ENCODE assay signal across 7 cellular contexts in genomic region chr15:74906193-74906449, GRCh38. TPM values are rescaled to one million over a fixed set of nuclear protein-coding genes. Genes with fewer than 3 reads are reported as not detected.
A peak's percentile ranks its signal among the peaks of the same experiment; 100 is the strongest.
DNase-seq lines count a peak whose midpoint lies in the region; ATAC-seq and TF ChIP-seq lines count a peak whose summit lies in the region.

No MANE protein-coding gene starts in this region.

- H3K27ac ChIP-seq in WERI-Rb-1 (peak overlapping the region; percentile 99), uterus (peak overlapping the region; percentile 73 to 90)

- H3K4me3 ChIP-seq in WERI-Rb-1 (ENCODE audit: low read depth, low read length): peak overlapping the region; percentile 78
- peak overlapping the region; percentile 78 for H3K4me3 ChIP-seq in epithelial cell of esophagus (ENCODE audit: low read length)
- H3K4me3 ChIP-seq in uterus: peak overlapping the region; percentile 59 to 70

- H3K36me3 Mint-ChIP-seq in naive B cell: peaks cover 0 to 5% of the 10 kb centered on the region in 2 donors

- peaks cover 51% of the 10 kb centered on the region for H3K36me3 ChIP-seq in WERI-Rb-1
- no peaks in the 10 kb centered on the region for H3K36me3 ChIP-seq in uterus

- H3K27me3 Mint-ChIP-seq in naive B cell: no peaks in the 10 kb centered on the region

- intact Hi-C loops in uterus (cut with DNase I; ENCODE audit: low total_unique reads): no loop called here

- peak overlapping the region in 2 of 6 donors; percentile 72 to 92 for H3K27ac Mint-ChIP-seq in naive B cell

- H3K9me3 ChIP-seq in WERI-Rb-1 (ENCODE audit: severe bottlenecking) (no peaks in the 10 kb centered on the region), uterus (no peaks in the 10 kb centered on the region)

- ATAC-seq in GM18909 (IDR thresholded peaks at IDR 0.05; ENCODE audit: poor library complexity, unreplicated experiment) (peak; percentile 11), HG02938 (IDR thresholded peaks at IDR 0.05; ENCODE audit: unreplicated experiment) (peak; percentile 12), naive B cell (ENCODE audit: low read depth in 2 of 2) (peak; percentile 21 to 24)

- H3K27me3 ChIP-seq in WERI-Rb-1 (ENCODE audit: insufficient read depth, low read depth, severe bottlenecking) (no peaks in the 10 kb centered on the region), uterus (no peaks in the 10 kb centered on the region)

- H3K4me1 ChIP-seq in uterus: peaks cover 10 to 15% of the 10 kb centered on the region in 2 donors

- H3K4me1 Mint-ChIP-seq in naive B cell: peaks cover 22 to 47% (median 42%) of the 10 kb centered on the region in 3 donors

- TF ChIP-seq POLR2A in uterus (IDR thresholded peaks at IDR 0.05): no peak

- peak overlapping the region; percentile 84 to 99 (median 92) for H3K4me3 Mint-ChIP-seq in naive B cell

- TF ChIP-seq CTCF in WERI-Rb-1 (IDR thresholded peaks at IDR 0.05; ENCODE audit: low read depth, low read length) (no peak), epithelial cell of esophagus (IDR thresholded peaks at IDR 0.05; ENCODE audit: insufficient read depth, low read depth, low read length, missing control alignments) (no peak), uterus (IDR thresholded peaks at IDR 0.05) (no peak)

- DNase-seq in WERI-Rb-1 (peak; percentile 75), epithelial cell of esophagus (ENCODE audit: low read depth) (no peak), naive B cell (no peak), uterus (no peak), NCI-H2171 treated with DMSO at 0.1 percent for 48 hours (lab: John Stamatoyannopoulos, UW) (no peak)

- no peaks in the 10 kb centered on the region for H3K9me3 Mint-ChIP-seq in naive B cell

RNA-seq across cellular contexts. Expression of gene FAM219B, which starts 0.5 kb away (rescaled TPM):
- polyA plus RNA-seq in naive B cell (ENCODE audit: low read depth in 6 of 6): 10 to 100 TPM; 16.7 to 31.4 (median 22.2) TPM
- 100 to 1,000 TPM in 2 of 4 donors, 10 to 100 TPM in 2; 32.9 to 343 (median 86.5) TPM for total RNA-seq in uterus

RNA-seq across cellular contexts. Expression of gene MPI, which starts 16.3 kb away (rescaled TPM):
- polyA plus RNA-seq in naive B cell (ENCODE audit: low read depth in 6 of 6): 10 to 100 TPM; 54.3 to 70.0 (median 57.7) TPM
- 10 to 100 TPM; 28.8 to 73.3 (median 33.7) TPM for total RNA-seq in uterus

RNA-seq across cellular contexts. Expression of gene COX5A, which starts 31.8 kb away (rescaled TPM):
- 100 to 1,000 TPM; 250 to 322 (median 270) TPM for polyA plus RNA-seq in naive B cell (ENCODE audit: low read depth in 6 of 6)
- total RNA-seq in uterus: 10 to 100 TPM in 3 of 4 donors, 1 to 10 TPM in 1; 9.0 to 84.1 (median 46.6) TPM

RNA-seq across cellular contexts. Expression of gene SCAMP2, which starts 33.0 kb away (rescaled TPM):
- polyA plus RNA-seq in naive B cell (ENCODE audit: low read depth in 6 of 6): 100 to 1,000 TPM; 102 to 122 (median 110) TPM
- 10 to 100 TPM; 15.9 to 67.5 (median 33.0) TPM for total RNA-seq in uterus

RNA-seq across cellular contexts. Expression of gene RPP25, which starts 50.5 kb away (rescaled TPM):
- polyA plus RNA-seq in naive B cell (ENCODE audit: low read depth in 6 of 6): 1 to 10 TPM in 5 of 6 donors, under 1 TPM in 1; 0.92 to 3.6 (median 2.7) TPM
- 10 to 100 TPM in 1 of 4 donors, 1 to 10 TPM in 3; 3.0 to 16.8 (median 7.0) TPM for total RNA-seq in uterus
